1 cellular context compared by ENCODE assay signal in the genomic region with DNA sequence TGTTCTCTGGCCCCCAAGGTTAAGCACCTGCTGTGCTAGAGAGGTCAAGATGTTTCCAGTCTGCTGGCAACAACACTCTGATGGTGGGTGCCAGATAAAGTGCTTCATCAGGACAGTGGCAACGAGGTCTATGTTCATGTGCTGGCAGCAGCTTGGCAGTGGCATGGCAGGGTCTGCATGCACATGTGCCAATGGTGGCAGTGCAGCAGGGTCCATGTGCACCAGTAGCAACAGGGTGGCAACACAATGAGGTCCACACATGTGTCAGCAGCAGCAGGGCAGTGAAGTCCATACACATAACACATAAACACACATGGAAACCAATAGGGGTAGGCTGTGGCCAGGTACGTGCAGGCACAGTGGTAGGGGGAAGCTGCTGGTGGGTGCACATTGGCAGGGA.
TF ChIP-seq lines count a peak whose summit lies in the region.

No MANE protein-coding gene starts in this region.

TF ChIP-seq in HepG2, 621 proteins besides CTCF, POLR2A, EP300 and RAD21:
- no peak for TF ChIP-seq ZNF180 (CRISPR knock-in tag; IDR thresholded peaks at IDR 0.05; ENCODE audit: borderline replicate concordance, low read depth)
- TF ChIP-seq, protein P1, sequence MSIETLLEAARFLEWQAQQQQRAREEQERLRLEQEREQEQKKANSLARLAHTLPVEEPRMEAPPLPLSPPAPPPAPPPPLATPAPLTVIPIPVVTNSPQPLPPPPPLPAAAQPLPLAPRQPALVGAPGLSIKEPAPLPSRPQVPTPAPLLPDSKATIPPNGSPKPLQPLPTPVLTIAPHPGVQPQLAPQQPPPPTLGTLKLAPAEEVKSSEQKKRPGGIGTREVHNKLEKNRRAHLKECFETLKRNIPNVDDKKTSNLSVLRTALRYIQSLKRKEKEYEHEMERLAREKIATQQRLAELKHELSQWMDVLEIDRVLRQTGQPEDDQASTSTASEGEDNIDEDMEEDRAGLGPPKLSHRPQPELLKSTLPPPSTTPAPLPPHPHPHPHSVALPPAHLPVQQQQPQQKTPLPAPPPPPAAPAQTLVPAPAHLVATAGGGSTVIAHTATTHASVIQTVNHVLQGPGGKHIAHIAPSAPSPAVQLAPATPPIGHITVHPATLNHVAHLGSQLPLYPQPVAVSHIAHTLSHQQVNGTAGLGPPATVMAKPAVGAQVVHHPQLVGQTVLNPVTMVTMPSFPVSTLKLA (IDR thresholded peaks at IDR 0.05), result peak; percentile 92
